Comparison of ENCODE assay signal across 22 cellular contexts in genomic region chr11:115618428-115618827, GRCh38.
DNase-seq lines count a peak whose midpoint lies in the region; ATAC-seq lines count a peak whose summit lies in the region.
"Had no signal": no experiment of that assay in that cellular context is flagged by ENCODE, and none has a peak within 500 bp of the region (broad histone marks: within the 10 kb centered on the region; RNA-seq: fewer than 3 reads in every experiment).

No MANE protein-coding gene starts in this region.

- H3K23ac ChIP-seq in trophoblast cell (ENCODE audit: low read length), result no peak overlapping the region

- H3K4ac ChIP-seq in trophoblast cell (ENCODE audit: low read depth, low read length), result no peak overlapping the region

- H3K27ac ChIP-seq in trophoblast cell (ENCODE audit: low read depth, low read length), result peak overlapping the region; percentile 1
- H3K27ac ChIP-seq: C4-2B had no signal

- intact Hi-C loops in left colon (cut with DNase I, micrococcal nuclease), result no loop called here

- H3K4me1 Mint-ChIP-seq in activated T-cell treated with anti-CD3 and anti-CD28 coated beads, Interleukin-2, amount 50 U/mL, for 24 hours (ENCODE audit: low read depth), result no peaks in the 10 kb centered on the region

- H3K4me3 Mint-ChIP-seq in activated T-cell treated with anti-CD3 and anti-CD28 coated beads, Interleukin-2, amount 50 U/mL, for 24 hours, result no peak overlapping the region

- H3K4me1 ChIP-seq in adipocyte (ENCODE audit: control insufficient read depth, insufficient read depth, low read length), result peaks cover 18% of the 10 kb centered on the region
- peaks cover 10 to 16% of the 10 kb centered on the region in 2 experiments for H3K4me1 ChIP-seq in trophoblast cell (ENCODE audit: control insufficient read depth in 1 of 2, insufficient read depth in 2 of 2, low read length in 2 of 2)

- H3K27ac Mint-ChIP-seq in activated T-cell treated with anti-CD3 and anti-CD28 coated beads, Interleukin-2, amount 50 U/mL, for 24 hours, result no peak overlapping the region

- H3K27me3 ChIP-seq in adipocyte (replicated peaks; ENCODE audit: control insufficient read depth, insufficient read depth, low read length) (peaks cover 25% of the 10 kb centered on the region), trophoblast cell (ENCODE audit: insufficient read depth, low read length) (no peaks in the 10 kb centered on the region)

- H3K4me2 ChIP-seq in trophoblast cell (ENCODE audit: low read length), result no peak overlapping the region
- H3K4me2 ChIP-seq: SK-N-SH had no signal

- H3K14ac ChIP-seq in trophoblast cell (ENCODE audit: low read length), result no peak overlapping the region

- peaks cover 3% of the 10 kb centered on the region for H3K27me3 Mint-ChIP-seq in activated T-cell treated with anti-CD3 and anti-CD28 coated beads, Interleukin-2, amount 50 U/mL, for 24 hours

- H2BK120ac ChIP-seq in trophoblast cell (ENCODE audit: insufficient read depth, low read length, poor library complexity), result no peak overlapping the region

- DNase-seq in EL (peak; percentile 2), adipocyte (ENCODE audit: low read depth) (peak; percentile 62), fibroblast of peridontal ligament (ENCODE audit: extremely low read depth) (peak; percentile 23), trophoblast cell (peak; percentile 26 to 41), left colon (no peak), epidermal melanocyte (ENCODE audit: insufficient read length, low spot score) (no peak)
- no peak for DNase-seq in activated T-cell treated with anti-CD3 and anti-CD28 coated beads, Interleukin-2, amount 50 U/mL, for 24 hours
- DNase-seq: AML-193, DMS79 treated with DMSO at 0.1 percent for 48 hours, GDM1, GOT3, Kasumi-1, NCI-H187, NCI-H2227 treated with DMSO at 0.1 percent for 48 hours, NCI-H510A treated with DMSO at 0.1 percent for 48 hours, NCI-H774, OCI-M1, RPMI8226, SHP77 treated with DMSO at 0.1 percent for 48 hours, SK-N-SH had no signal

- H4K91ac ChIP-seq in trophoblast cell (ENCODE audit: low read depth, low read length), result peak overlapping the region; percentile 25

- ATAC-seq in HG03460 (IDR thresholded peaks at IDR 0.05; ENCODE audit: unreplicated experiment) (no peak), left colon (no peak)

- H3K9me3 ChIP-seq in adipocyte (ENCODE audit: control insufficient read depth, low read length) (peaks cover 7% of the 10 kb centered on the region), trophoblast cell (ENCODE audit: insufficient read depth, low read depth, low read length) (no peaks in the 10 kb centered on the region)
- H3K9me3 ChIP-seq: SK-N-SH had no signal

- no peak overlapping the region for H2BK12ac ChIP-seq in trophoblast cell (ENCODE audit: low read length)

- no peak overlapping the region for H3K18ac ChIP-seq in trophoblast cell (ENCODE audit: low read length)

- no peaks in the 10 kb centered on the region for H3K36me3 Mint-ChIP-seq in activated T-cell treated with anti-CD3 and anti-CD28 coated beads, Interleukin-2, amount 50 U/mL, for 24 hours (ENCODE audit: low read depth)

- H4K8ac ChIP-seq in trophoblast cell (ENCODE audit: low read depth, low read length), result no peak overlapping the region

- H2AK5ac ChIP-seq in trophoblast cell (ENCODE audit: low read length), result no peak overlapping the region

- no peak overlapping the region for H2BK5ac ChIP-seq in trophoblast cell (ENCODE audit: low read depth, low read length, poor library complexity)

- H3K79me2 ChIP-seq in trophoblast cell (ENCODE audit: control insufficient read depth, insufficient read depth, low read length, poor library complexity), result no peaks in the 10 kb centered on the region

- H3K36me3 ChIP-seq in adipocyte (ENCODE audit: control insufficient read depth, insufficient read depth, low read length, severe bottlenecking), result no peaks in the 10 kb centered on the region
- no peaks in the 10 kb centered on the region for H3K36me3 ChIP-seq in trophoblast cell (ENCODE audit: control insufficient read depth in 1 of 2, insufficient read depth in 2 of 2, low read length in 2 of 2)

- H2AFZ ChIP-seq in trophoblast cell (ENCODE audit: insufficient read depth, low read length, poor library complexity), result no peak overlapping the region

- no peak overlapping the region for H4K12ac ChIP-seq in trophoblast cell (ENCODE audit: low read depth, low read length)

- H3K4me3 ChIP-seq in adipocyte (ENCODE audit: low read length) (no peak overlapping the region), trophoblast cell (ENCODE audit: low read depth, low read length) (no peak overlapping the region)

- H3K79me1 ChIP-seq in trophoblast cell (ENCODE audit: low read length), result peaks cover 3% of the 10 kb centered on the region

- no peak overlapping the region for H3K9ac ChIP-seq in adipocyte (ENCODE audit: low read length)
- H3K9ac ChIP-seq in trophoblast cell (ENCODE audit: low read length), result no peak overlapping the region
- H3K9ac ChIP-seq: SK-N-SH had no signal

- no peaks in the 10 kb centered on the region for H3K9me3 Mint-ChIP-seq in activated T-cell treated with anti-CD3 and anti-CD28 coated beads, Interleukin-2, amount 50 U/mL, for 24 hours

Comparison
In these comparisons a context has a peak if more than half of its experiments do, and no peak if none do; other contexts are left out.
1. DNase-seq: peak in EL (single experiment), adipocyte (single experiment), fibroblast of peridontal ligament (single experiment) and trophoblast cell (2 of 2); none in activated T-cell treated with anti-CD3 and anti-CD28 coated beads, Interleukin-2, amount 50 U/mL, for 24 hours (single experiment), left colon (0 of 2) and epidermal melanocyte (single experiment).